Comparison of ENCODE assay signal across 10 cellular contexts in genomic region chr9:90300901-90301688, GRCh38.
DNase-seq lines count a peak whose midpoint lies in the region; ATAC-seq and TF ChIP-seq lines count a peak whose summit lies in the region.
"Had no signal": no experiment of that assay in that cellular context is flagged by ENCODE, and none has a peak within 500 bp of the region (broad histone marks: within the 10 kb centered on the region; RNA-seq: fewer than 3 reads in every experiment).

No MANE protein-coding gene starts in this region.

- H3K27ac Mint-ChIP-seq in Caco-2 (ENCODE audit: unreplicated experiment) = peak overlapping the region; percentile 39
- no peak overlapping the region for H3K27ac Mint-ChIP-seq in activated naive CD4-positive, alpha-beta T cell treated with anti-CD3 and anti-CD28 coated beads, Interleukin-2, amount 50 U/mL, for 72 hours
- H3K27ac Mint-ChIP-seq: IgD-negative memory B cell had no signal

- DNase-seq in Caco-2 (peak; percentile 30 to 61), NCI-H2107 treated with DMSO at 0.1 percent for 48 hours (lab: John Stamatoyannopoulos, UW; ENCODE audit: unreplicated experiment) (peak; percentile 4), colonic mucosa (peak; percentile 36), mucosa of gallbladder (ENCODE audit: low spot score) (peak; percentile 57), NCI-H1105 treated with DMSO at 0.1 percent for 48 hours (lab: John Stamatoyannopoulos, UW) (no peak)
- no peak for DNase-seq in effector CD8-positive, alpha-beta T cell (lab: John Stamatoyannopoulos, UW)
- DNase-seq in activated naive CD4-positive, alpha-beta T cell treated with anti-CD3 and anti-CD28 coated beads, Interleukin-2, amount 50 U/mL, for 72 hours (ENCODE audit: low spot score in 2 of 2) = no peak
- DNase-seq: activated CD8-positive, alpha-beta memory T cell treated with anti-CD3 and anti-CD28 coated beads, Interleukin-2, amount 50 U/mL, for 48 hours had no signal

- BruUV-seq in Caco-2 (replicated peaks; lab: Mats Ljungman, UMichigan) = no TSS peak

- H3K36me3 ChIP-seq in Caco-2 (ENCODE audit: control insufficient read depth, insufficient read depth, low read length) = no peaks in the 10 kb centered on the region
- no peaks in the 10 kb centered on the region for H3K36me3 ChIP-seq in colonic mucosa

- H3K9me3 Mint-ChIP-seq in Caco-2 (ENCODE audit: unreplicated experiment) = no peaks in the 10 kb centered on the region
- no peaks in the 10 kb centered on the region for H3K9me3 Mint-ChIP-seq in activated naive CD4-positive, alpha-beta T cell treated with anti-CD3 and anti-CD28 coated beads, Interleukin-2, amount 50 U/mL, for 72 hours
- H3K9me3 Mint-ChIP-seq: IgD-negative memory B cell had no signal

- intact Hi-C loops in Caco-2 (cut with micrococcal nuclease; ENCODE audit: unreplicated experiment) = no loop called here
- intact Hi-C loops in colonic mucosa (cut with DNase I) = no loop called here

- no peaks in the 10 kb centered on the region for H3K27me3 Mint-ChIP-seq in Caco-2 (ENCODE audit: insufficient read depth, unreplicated experiment)

- no peaks in the 10 kb centered on the region for H3K27me3 ChIP-seq in Caco-2 (replicated peaks; ENCODE audit: control insufficient read depth, insufficient read depth, low read length)
- H3K27me3 ChIP-seq in colonic mucosa = no peaks in the 10 kb centered on the region

- H3K4me1 ChIP-seq in Caco-2 = no peaks in the 10 kb centered on the region; the same call in 1 of the 2 replicates
- H3K4me1 ChIP-seq in colonic mucosa = no peaks in the 10 kb centered on the region

- POLR2A ChIA-PET in Caco-2 (lab: Charles Lee) = no interaction called here

- no peak overlapping the region for H3K4me3 ChIP-seq in Caco-2 (ENCODE audit: low read depth, low read length)
- H3K4me3 ChIP-seq in colonic mucosa = no peak overlapping the region

- no peak overlapping the region for H3K27ac ChIP-seq in colonic mucosa

- H3K36me3 Mint-ChIP-seq in Caco-2 (ENCODE audit: insufficient read depth, unreplicated experiment) = no peaks in the 10 kb centered on the region
- H3K36me3 Mint-ChIP-seq in activated naive CD4-positive, alpha-beta T cell treated with anti-CD3 and anti-CD28 coated beads, Interleukin-2, amount 50 U/mL, for 72 hours = no peaks in the 10 kb centered on the region

- no peak for TF ChIP-seq CTCF in Caco-2 (IDR thresholded peaks at IDR 0.05; ENCODE audit: insufficient read depth in 1 of 2, low read depth in 1 of 2, low read length in 1 of 2, severe bottlenecking in 1 of 2, unreplicated experiment in 1 of 2)
- no peak for TF ChIP-seq CTCF in colonic mucosa (IDR thresholded peaks at IDR 0.05)

- no peak overlapping the region for H3K4me3 Mint-ChIP-seq in Caco-2 (ENCODE audit: unreplicated experiment)

- CTCF ChIA-PET in Caco-2 (lab: Charles Lee) = no interaction called here

- H3K9me3 ChIP-seq in Caco-2 (no peaks in the 10 kb centered on the region), colonic mucosa (no peaks in the 10 kb centered on the region)

- H3K9ac ChIP-seq in colonic mucosa (ENCODE audit: low read depth in 2 of 2, low read length in 2 of 2) = no peak overlapping the region

- ATAC-seq in GM18873 (IDR thresholded peaks at IDR 0.05; ENCODE audit: low FRiP score, unreplicated experiment) = no peak
- no peak for ATAC-seq in activated naive CD4-positive, alpha-beta T cell treated with anti-CD3 and anti-CD28 coated beads, Interleukin-2, amount 50 U/mL, for 72 hours

- no peaks in the 10 kb centered on the region for H3K4me1 Mint-ChIP-seq in Caco-2 (ENCODE audit: low read depth, unreplicated experiment)
- H3K4me1 Mint-ChIP-seq: IgD-negative memory B cell had no signal

Comparison
In these comparisons a context has a peak if more than half of its experiments do, and no peak if none do; other contexts are left out.
1. DNase-seq: peak in Caco-2 (2 of 2), NCI-H2107 treated with DMSO at 0.1 percent for 48 hours (single experiment), colonic mucosa (single experiment) and mucosa of gallbladder (single experiment); none in NCI-H1105 treated with DMSO at 0.1 percent for 48 hours (single experiment), effector CD8-positive, alpha-beta T cell (single experiment) and activated naive CD4-positive, alpha-beta T cell treated with anti-CD3 and anti-CD28 coated beads, Interleukin-2, amount 50 U/mL, for 72 hours (0 of 2).